Comparison of ENCODE assay signal across 11 cellular contexts in the genomic region with DNA sequence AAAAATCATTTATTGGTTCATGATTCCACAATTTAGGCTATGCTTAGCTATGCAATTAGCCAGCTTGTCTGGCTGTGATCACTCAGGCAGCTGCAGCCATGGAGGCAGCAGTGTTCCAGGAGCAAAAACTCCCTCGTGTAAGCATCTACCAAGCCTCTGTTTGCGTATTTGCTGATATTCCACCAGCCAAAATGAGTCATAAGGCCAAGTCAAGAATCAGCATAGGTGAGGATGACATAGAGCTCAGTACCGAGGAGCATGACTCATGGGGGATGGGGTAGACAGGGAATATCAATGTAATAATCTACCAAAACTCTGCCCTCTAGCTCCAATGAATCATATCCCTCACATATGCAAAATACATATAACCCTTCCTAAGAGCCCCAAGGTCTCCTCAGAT.
DNase-seq lines count a peak whose midpoint lies in the region; ATAC-seq, FAIRE-seq and TF ChIP-seq lines count a peak whose summit lies in the region.
"Had no signal": no experiment of that assay in that cellular context is flagged by ENCODE, and none has a peak within 500 bp of the region (broad histone marks: within the 10 kb centered on the region; RNA-seq: fewer than 3 reads in every experiment).

No MANE protein-coding gene starts in this region.

- H3K9me3 ChIP-seq in GM23248 (ENCODE audit: low read depth) (no peaks in the 10 kb centered on the region), astrocyte (ENCODE audit: insufficient read depth, low read depth, low read length) (no peaks in the 10 kb centered on the region)

- peaks cover 9% of the 10 kb centered on the region for H3K4me1 ChIP-seq in GM23248 (ENCODE audit: insufficient read depth)
- H3K4me1 ChIP-seq in astrocyte (ENCODE audit: insufficient read depth, low read length) = no peaks in the 10 kb centered on the region
- H3K4me1 ChIP-seq: sigmoid colon had no signal

- intact Hi-C loops in left ventricle myocardium superior (cut with micrococcal nuclease) = no loop called here

- H3F3A ChIP-seq in GM23248 (ENCODE audit: insufficient read depth) = no peaks in the 10 kb centered on the region

- H3K9ac ChIP-seq in GM23248 (no peak overlapping the region), astrocyte (ENCODE audit: low read length) (no peak overlapping the region)

- H3K4me1 Mint-ChIP-seq in astrocyte (ENCODE audit: low read depth, unreplicated experiment) = peaks cover 5% of the 10 kb centered on the region

- DNase-seq in AG08396 (ENCODE audit: low spot score) = peak; percentile 43
- DNase-seq in GM23248 = peak; percentile 58
- DNase-seq in astrocyte (ENCODE audit: low read depth) = peak; percentile 80
- peak; percentile 91 for DNase-seq in kidney glomerular epithelial cell (lab: John Stamatoyannopoulos, UW)
- DNase-seq in left ventricle myocardium superior = no peak
- no peak for DNase-seq in NCI-H146 treated with DMSO at 0.1 percent for 48 hours (lab: John Stamatoyannopoulos, UW; ENCODE audit: unreplicated experiment)
- DNase-seq: activated CD8-positive, alpha-beta memory T cell treated with anti-CD3 and anti-CD28 coated beads for 24 hours; NCI-H2227 treated with DMSO at 0.1 percent for 48 hours; sigmoid colon had no signal

- no peaks in the 10 kb centered on the region for H3K79me2 ChIP-seq in GM23248 (ENCODE audit: insufficient read depth)
- no peaks in the 10 kb centered on the region for H3K79me2 ChIP-seq in astrocyte (ENCODE audit: insufficient read depth, low read length)

- H3K27ac Mint-ChIP-seq in astrocyte (ENCODE audit: unreplicated experiment) = peak overlapping the region; percentile 34

- TF ChIP-seq CTCF in astrocyte (IDR thresholded peaks at IDR 0.05; ENCODE audit: insufficient read depth, low read depth, low read length) = no peak

- H3K27ac ChIP-seq in GM23248 (no peak overlapping the region), astrocyte (ENCODE audit: low read depth, low read length) (no peak overlapping the region)
- H3K27ac ChIP-seq: sigmoid colon had no signal

- H2AFZ ChIP-seq in GM23248 = no peak overlapping the region
- H2AFZ ChIP-seq in astrocyte (ENCODE audit: low read depth, low read length) = no peak overlapping the region

- peaks cover 9% of the 10 kb centered on the region for H3K9me3 Mint-ChIP-seq in astrocyte (ENCODE audit: unreplicated experiment)

- no peaks in the 10 kb centered on the region for H4K20me1 ChIP-seq in GM23248 (ENCODE audit: insufficient read depth)
- no peaks in the 10 kb centered on the region for H4K20me1 ChIP-seq in astrocyte (ENCODE audit: insufficient read depth, low read length)

- FAIRE-seq in astrocyte (lab: Jason Lieb, UNC) = no peak

- no peak for ATAC-seq in left ventricle myocardium superior
- no peak for ATAC-seq in GM18520 (IDR thresholded peaks at IDR 0.05; ENCODE audit: unreplicated experiment)
- no peak for ATAC-seq in HG02571 (IDR thresholded peaks at IDR 0.05; ENCODE audit: unreplicated experiment)

- H3K36me3 Mint-ChIP-seq in astrocyte (ENCODE audit: low read depth, unreplicated experiment) = peaks cover 8% of the 10 kb centered on the region

- H3K9me2 ChIP-seq in GM23248 (ENCODE audit: insufficient read depth) = no peaks in the 10 kb centered on the region

- H3K36me3 ChIP-seq in GM23248 (ENCODE audit: low read depth) (no peaks in the 10 kb centered on the region), astrocyte (ENCODE audit: insufficient read depth, low read length) (no peaks in the 10 kb centered on the region)
- H3K36me3 ChIP-seq: sigmoid colon had no signal

- H3K27me3 ChIP-seq in GM23248 (replicated peaks; ENCODE audit: insufficient read depth) (no peaks in the 10 kb centered on the region), astrocyte (ENCODE audit: insufficient read depth, low read length) (no peaks in the 10 kb centered on the region)
- H3K27me3 ChIP-seq: sigmoid colon had no signal

- H3K27me3 Mint-ChIP-seq in astrocyte (ENCODE audit: low read depth, unreplicated experiment) = no peaks in the 10 kb centered on the region

- WGBS in GM23248 (ENCODE audit: low coverage in 1 of 2, low lambda C conversion rate in 2 of 2, missing lambda C conversion rate in 2 of 2), 2 experiments = 17 to 21% methylated on average over 3 of the region's 3 CpGs

- in situ Hi-C loops in GM23248 (cut with MboI) = no loop called here

- H3K4me2 ChIP-seq in GM23248 (ENCODE audit: unreplicated experiment) (peak overlapping the region; percentile 30), astrocyte (ENCODE audit: low read length) (peak overlapping the region; percentile 14)

- H3K4me3 Mint-ChIP-seq in astrocyte (ENCODE audit: unreplicated experiment) = no peak overlapping the region

- H3K4me3 ChIP-seq in GM23248 = no peak overlapping the region
- no peak overlapping the region for H3K4me3 ChIP-seq in astrocyte (ENCODE audit: insufficient read depth, low read depth, low read length)
- H3K4me3 ChIP-seq: sigmoid colon had no signal

Comparison
In these comparisons a context has a peak if more than half of its experiments do, and no peak if none do; other contexts are left out.
1. DNase-seq: peak in AG08396 (single experiment), GM23248 (single experiment), astrocyte (single experiment) and kidney glomerular epithelial cell (single experiment); none in left ventricle myocardium superior (single experiment) and NCI-H146 treated with DMSO at 0.1 percent for 48 hours (single experiment).